In the genomic region with DNA sequence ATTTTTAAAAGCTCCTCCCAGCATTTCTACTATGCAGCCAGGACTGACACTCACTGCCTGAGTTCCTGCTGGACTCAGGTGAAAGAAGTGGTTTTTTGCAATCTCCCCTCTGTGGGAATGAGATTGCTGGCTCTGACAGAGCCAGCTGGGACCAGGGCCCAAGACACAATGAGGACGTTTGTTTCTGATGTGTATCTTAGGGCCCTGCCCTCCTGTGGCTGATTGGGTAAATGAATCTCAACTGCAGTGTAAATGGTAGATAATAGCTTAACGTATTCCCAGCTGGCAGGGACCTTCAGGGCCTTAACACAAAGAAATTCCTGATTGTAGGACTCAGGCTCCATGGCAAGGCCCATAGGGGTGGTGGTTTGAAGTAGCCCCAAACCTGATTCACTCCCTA, we compare ENCODE assay signal across 10 cellular contexts.
A peak's percentile ranks its signal among the peaks of the same experiment; 100 is the strongest.
DNase-seq lines count a peak whose midpoint lies in the region; ATAC-seq and TF ChIP-seq lines count a peak whose summit lies in the region.
"Had no signal": no experiment of that assay in that cellular context is flagged by ENCODE, and none has a peak within 500 bp of the region (broad histone marks: within the 10 kb centered on the region; RNA-seq: fewer than 3 reads in every experiment).

No MANE protein-coding gene starts in this region.

- no peaks in the 10 kb centered on the region for H3K9me3 ChIP-seq in mesenchymal stem cell (ENCODE audit: control insufficient read depth, low read length)

- no peaks in the 10 kb centered on the region for H3K4me1 ChIP-seq in mesenchymal stem cell (ENCODE audit: control insufficient read depth, insufficient read depth, low read depth, low read length)

- DNase-seq in Daoy (ENCODE audit: low read depth) (peak; percentile 9), KBM-7 (peak; percentile 18), mesenchymal stem cell (peak; percentile 30), NOMO-1 treated with dmso at 0.1 percent for 144 hours (lab: John Stamatoyannopoulos, UW; ENCODE audit: unreplicated experiment) (no peak), middle frontal gyrus (ENCODE audit: extremely low spot score, low spot score) (no peak), CD1c-positive myeloid dendritic cell (ENCODE audit: extremely low spot score) (no peak)
- DNase-seq: activated naive CD4-positive, alpha-beta T cell treated with Interleukin-2 at 50 U/mL for 16 hours; NCI-H1048 had no signal

- 4% methylated on average over 2 of the region's 2 CpGs for WGBS in mesenchymal stem cell

- no peak overlapping the region for H3K4ac ChIP-seq in mesenchymal stem cell (ENCODE audit: low read depth in 1 of 2, low read length in 2 of 2)

- H3K18ac ChIP-seq in mesenchymal stem cell (ENCODE audit: low read depth in 1 of 2, low read length in 2 of 2): no peak overlapping the region

- no peaks in the 10 kb centered on the region for H3K79me1 ChIP-seq in mesenchymal stem cell (replicated peaks; ENCODE audit: low read length, poor library complexity, severe bottlenecking)

- no peak overlapping the region for H3K14ac ChIP-seq in mesenchymal stem cell (ENCODE audit: low read length in 2 of 2)

- no peak overlapping the region for H2BK15ac ChIP-seq in mesenchymal stem cell (ENCODE audit: low read depth, poor library complexity, severe bottlenecking)

- no peak overlapping the region for H2BK120ac ChIP-seq in mesenchymal stem cell (ENCODE audit: low read depth, low read length)

- H3K9ac ChIP-seq in mesenchymal stem cell (ENCODE audit: low read length): no peak overlapping the region

- in situ Hi-C loops in KBM-7 (cut with MboI; ENCODE audit: low pct_unique_long_range_greater_than_20kb, low sequenced_read_pairs): no loop called here

- H2AK5ac ChIP-seq in mesenchymal stem cell (ENCODE audit: low read length, severe bottlenecking): no peak overlapping the region

- H2BK5ac ChIP-seq in mesenchymal stem cell (ENCODE audit: low read depth, low read length, poor library complexity, severe bottlenecking): no peak overlapping the region

- H3K36me3 ChIP-seq in mesenchymal stem cell (ENCODE audit: control insufficient read depth in 1 of 2, insufficient read depth in 2 of 2, low read depth in 1 of 2, low read length in 2 of 2): no peaks in the 10 kb centered on the region

- H3K27ac ChIP-seq in VCaP: no peak overlapping the region
- H3K27ac ChIP-seq in mesenchymal stem cell (ENCODE audit: low read length, poor library complexity, severe bottlenecking): no peak overlapping the region

- H3K4me2 ChIP-seq in mesenchymal stem cell (ENCODE audit: low read length, poor library complexity, severe bottlenecking): no peak overlapping the region

- ATAC-seq in GM19035 (IDR thresholded peaks at IDR 0.05; ENCODE audit: unreplicated experiment): no peak

- H4K8ac ChIP-seq in mesenchymal stem cell (ENCODE audit: low read length): no peak overlapping the region

- H2AFZ ChIP-seq in mesenchymal stem cell (ENCODE audit: low read depth, low read length): no peak overlapping the region

- H3K23ac ChIP-seq in mesenchymal stem cell (ENCODE audit: low read length in 2 of 2): no peak overlapping the region

- H3K27me3 ChIP-seq in mesenchymal stem cell (ENCODE audit: control insufficient read depth in 1 of 2, insufficient read depth in 1 of 2, low read length in 2 of 2): peaks cover 0 to 44% of the 10 kb centered on the region in 2 experiments

- no peak overlapping the region for H3K4me3 ChIP-seq in mesenchymal stem cell (ENCODE audit: insufficient read depth in 1 of 2, low read depth in 1 of 2, low read length in 2 of 2)

- peak; percentile 23; the same call in 1 of the 2 replicates for TF ChIP-seq CTCF in VCaP (conservative IDR thresholded peaks at IDR 0.05)

- no peak overlapping the region for H4K91ac ChIP-seq in mesenchymal stem cell (ENCODE audit: low read length)

- H2BK12ac ChIP-seq in mesenchymal stem cell (ENCODE audit: low read length in 2 of 2): no peak overlapping the region

Comparison
In these comparisons a context has a peak if more than half of its experiments do, and no peak if none do; other contexts are left out.
1. DNase-seq: peak in Daoy (single experiment), KBM-7 (single experiment) and mesenchymal stem cell (single experiment); none in NOMO-1 treated with dmso at 0.1 percent for 144 hours (single experiment), middle frontal gyrus (single experiment) and CD1c-positive myeloid dendritic cell (single experiment).